Comparison of ENCODE assay signal across 1 cellular context in the genomic region with DNA sequence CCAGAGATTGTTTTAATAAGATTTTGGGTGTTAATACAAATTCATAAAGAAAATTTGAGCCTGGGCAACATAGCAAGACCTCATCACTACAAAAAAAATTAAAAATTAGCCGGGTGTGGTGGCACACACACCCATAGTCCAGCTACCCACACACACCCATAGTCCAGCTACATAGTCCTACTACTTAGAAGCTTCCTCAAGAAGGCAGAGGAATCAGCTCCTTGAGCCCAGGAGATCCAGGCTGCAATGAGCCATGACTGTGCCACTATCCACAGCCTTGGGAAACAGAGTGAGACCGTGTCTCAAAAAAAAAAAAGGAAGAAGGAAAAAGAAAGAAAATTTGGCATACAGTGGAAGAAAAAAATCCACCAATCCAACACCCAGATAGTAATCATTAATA.
TF ChIP-seq lines count a peak whose summit lies in the region.

No MANE protein-coding gene starts in this region.

TF ChIP-seq in GM23338, 12 proteins besides CTCF, POLR2A, EP300 and RAD21 (continued from another document):
- TF ChIP-seq, protein P1, sequence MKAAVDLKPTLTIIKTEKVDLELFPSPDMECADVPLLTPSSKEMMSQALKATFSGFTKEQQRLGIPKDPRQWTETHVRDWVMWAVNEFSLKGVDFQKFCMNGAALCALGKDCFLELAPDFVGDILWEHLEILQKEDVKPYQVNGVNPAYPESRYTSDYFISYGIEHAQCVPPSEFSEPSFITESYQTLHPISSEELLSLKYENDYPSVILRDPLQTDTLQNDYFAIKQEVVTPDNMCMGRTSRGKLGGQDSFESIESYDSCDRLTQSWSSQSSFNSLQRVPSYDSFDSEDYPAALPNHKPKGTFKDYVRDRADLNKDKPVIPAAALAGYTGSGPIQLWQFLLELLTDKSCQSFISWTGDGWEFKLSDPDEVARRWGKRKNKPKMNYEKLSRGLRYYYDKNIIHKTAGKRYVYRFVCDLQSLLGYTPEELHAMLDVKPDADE (IDR thresholded peaks at IDR 0.05): no peak
- TF ChIP-seq, protein P2, sequence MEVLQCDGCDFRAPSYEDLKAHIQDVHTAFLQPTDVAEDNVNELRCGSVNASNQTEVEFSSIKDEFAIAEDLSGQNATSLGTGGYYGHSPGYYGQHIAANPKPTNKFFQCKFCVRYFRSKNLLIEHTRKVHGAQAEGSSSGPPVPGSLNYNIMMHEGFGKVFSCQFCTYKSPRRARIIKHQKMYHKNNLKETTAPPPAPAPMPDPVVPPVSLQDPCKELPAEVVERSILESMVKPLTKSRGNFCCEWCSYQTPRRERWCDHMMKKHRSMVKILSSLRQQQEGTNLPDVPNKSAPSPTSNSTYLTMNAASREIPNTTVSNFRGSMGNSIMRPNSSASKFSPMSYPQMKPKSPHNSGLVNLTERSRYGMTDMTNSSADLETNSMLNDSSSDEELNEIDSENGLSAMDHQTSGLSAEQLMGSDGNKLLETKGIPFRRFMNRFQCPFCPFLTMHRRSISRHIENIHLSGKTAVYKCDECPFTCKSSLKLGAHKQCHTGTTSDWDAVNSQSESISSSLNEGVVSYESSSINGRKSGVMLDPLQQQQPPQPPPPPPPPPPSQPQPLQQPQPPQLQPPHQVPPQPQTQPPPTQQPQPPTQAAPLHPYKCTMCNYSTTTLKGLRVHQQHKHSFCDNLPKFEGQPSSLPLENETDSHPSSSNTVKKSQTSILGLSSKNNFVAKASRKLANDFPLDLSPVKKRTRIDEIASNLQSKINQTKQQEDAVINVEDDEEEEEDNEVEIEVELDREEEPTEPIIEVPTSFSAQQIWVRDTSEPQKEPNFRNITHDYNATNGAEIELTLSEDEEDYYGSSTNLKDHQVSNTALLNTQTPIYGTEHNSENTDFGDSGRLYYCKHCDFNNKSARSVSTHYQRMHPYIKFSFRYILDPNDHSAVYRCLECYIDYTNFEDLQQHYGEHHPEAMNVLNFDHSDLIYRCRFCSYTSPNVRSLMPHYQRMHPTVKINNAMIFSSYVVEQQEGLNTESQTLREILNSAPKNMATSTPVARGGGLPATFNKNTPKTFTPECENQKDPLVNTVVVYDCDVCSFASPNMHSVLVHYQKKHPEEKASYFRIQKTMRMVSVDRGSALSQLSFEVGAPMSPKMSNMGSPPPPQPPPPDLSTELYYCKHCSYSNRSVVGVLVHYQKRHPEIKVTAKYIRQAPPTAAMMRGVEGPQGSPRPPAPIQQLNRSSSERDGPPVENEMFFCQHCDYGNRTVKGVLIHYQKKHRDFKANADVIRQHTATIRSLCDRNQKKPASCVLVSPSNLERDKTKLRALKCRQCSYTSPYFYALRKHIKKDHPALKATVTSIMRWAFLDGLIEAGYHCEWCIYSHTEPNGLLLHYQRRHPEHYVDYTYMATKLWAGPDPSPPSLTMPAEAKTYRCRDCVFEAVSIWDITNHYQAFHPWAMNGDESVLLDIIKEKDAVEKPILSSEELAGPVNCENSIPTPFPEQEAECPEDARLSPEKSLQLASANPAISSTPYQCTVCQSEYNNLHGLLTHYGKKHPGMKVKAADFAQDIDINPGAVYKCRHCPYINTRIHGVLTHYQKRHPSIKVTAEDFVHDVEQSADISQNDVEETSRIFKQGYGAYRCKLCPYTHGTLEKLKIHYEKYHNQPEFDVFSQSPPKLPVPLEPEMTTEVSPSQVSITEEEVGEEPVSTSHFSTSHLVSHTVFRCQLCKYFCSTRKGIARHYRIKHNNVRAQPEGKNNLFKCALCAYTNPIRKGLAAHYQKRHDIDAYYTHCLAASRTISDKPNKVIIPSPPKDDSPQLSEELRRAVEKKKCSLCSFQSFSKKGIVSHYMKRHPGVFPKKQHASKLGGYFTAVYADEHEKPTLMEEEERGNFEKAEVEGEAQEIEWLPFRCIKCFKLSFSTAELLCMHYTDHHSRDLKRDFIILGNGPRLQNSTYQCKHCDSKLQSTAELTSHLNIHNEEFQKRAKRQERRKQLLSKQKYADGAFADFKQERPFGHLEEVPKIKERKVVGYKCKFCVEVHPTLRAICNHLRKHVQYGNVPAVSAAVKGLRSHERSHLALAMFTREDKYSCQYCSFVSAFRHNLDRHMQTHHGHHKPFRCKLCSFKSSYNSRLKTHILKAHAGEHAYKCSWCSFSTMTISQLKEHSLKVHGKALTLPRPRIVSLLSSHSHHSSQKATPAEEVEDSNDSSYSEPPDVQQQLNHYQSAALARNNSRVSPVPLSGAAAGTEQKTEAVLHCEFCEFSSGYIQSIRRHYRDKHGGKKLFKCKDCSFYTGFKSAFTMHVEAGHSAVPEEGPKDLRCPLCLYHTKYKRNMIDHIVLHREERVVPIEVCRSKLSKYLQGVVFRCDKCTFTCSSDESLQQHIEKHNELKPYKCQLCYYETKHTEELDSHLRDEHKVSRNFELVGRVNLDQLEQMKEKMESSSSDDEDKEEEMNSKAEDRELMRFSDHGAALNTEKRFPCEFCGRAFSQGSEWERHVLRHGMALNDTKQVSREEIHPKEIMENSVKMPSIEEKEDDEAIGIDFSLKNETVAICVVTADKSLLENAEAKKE (CRISPR knock-in tag; IDR thresholded peaks at IDR 0.05): no peak
- TF ChIP-seq EZH2phosphoT487 (IDR thresholded peaks at IDR 0.05; ENCODE audit: unreplicated experiment) (no peak), POLR2AphosphoS5 (IDR thresholded peaks at IDR 0.05; ENCODE audit: low read depth) (no peak), ZNF331 (CRISPR knock-in tag; IDR thresholded peaks at IDR 0.05; ENCODE audit: low read depth) (no peak)
- TF ChIP-seq, protein P3, sequence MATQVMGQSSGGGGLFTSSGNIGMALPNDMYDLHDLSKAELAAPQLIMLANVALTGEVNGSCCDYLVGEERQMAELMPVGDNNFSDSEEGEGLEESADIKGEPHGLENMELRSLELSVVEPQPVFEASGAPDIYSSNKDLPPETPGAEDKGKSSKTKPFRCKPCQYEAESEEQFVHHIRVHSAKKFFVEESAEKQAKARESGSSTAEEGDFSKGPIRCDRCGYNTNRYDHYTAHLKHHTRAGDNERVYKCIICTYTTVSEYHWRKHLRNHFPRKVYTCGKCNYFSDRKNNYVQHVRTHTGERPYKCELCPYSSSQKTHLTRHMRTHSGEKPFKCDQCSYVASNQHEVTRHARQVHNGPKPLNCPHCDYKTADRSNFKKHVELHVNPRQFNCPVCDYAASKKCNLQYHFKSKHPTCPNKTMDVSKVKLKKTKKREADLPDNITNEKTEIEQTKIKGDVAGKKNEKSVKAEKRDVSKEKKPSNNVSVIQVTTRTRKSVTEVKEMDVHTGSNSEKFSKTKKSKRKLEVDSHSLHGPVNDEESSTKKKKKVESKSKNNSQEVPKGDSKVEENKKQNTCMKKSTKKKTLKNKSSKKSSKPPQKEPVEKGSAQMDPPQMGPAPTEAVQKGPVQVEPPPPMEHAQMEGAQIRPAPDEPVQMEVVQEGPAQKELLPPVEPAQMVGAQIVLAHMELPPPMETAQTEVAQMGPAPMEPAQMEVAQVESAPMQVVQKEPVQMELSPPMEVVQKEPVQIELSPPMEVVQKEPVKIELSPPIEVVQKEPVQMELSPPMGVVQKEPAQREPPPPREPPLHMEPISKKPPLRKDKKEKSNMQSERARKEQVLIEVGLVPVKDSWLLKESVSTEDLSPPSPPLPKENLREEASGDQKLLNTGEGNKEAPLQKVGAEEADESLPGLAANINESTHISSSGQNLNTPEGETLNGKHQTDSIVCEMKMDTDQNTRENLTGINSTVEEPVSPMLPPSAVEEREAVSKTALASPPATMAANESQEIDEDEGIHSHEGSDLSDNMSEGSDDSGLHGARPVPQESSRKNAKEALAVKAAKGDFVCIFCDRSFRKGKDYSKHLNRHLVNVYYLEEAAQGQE (IDR thresholded peaks at IDR 0.05; ENCODE audit: unreplicated experiment): no peak
